ENCODE assay signal across 8 cellular contexts in the genomic region with DNA sequence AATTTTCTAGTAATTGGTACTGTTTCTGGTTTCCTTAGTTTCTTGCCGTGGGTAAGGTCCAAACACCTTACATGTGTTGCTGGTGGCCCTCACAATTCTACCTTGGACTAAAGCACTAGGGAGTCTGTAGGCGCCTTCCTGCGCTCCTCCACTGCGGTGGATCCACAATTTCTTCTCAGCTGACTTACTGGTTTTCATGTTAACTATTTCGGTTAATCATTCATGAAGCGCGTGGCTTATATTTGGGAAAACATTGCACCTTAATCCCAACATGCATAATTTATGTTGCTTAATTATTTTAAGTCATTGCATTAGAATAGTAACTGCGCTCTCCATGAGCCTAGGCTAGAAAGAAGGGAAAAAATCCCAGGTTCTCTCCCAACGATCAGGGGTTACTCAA. TPM values are rescaled to one million over a fixed set of nuclear protein-coding genes. Genes with fewer than 3 reads are reported as not detected.
A peak's percentile ranks its signal among the peaks of the same experiment; 100 is the strongest.
DNase-seq lines count a peak whose midpoint lies in the region; ATAC-seq and TF ChIP-seq lines count a peak whose summit lies in the region.

No MANE protein-coding gene starts in this region.

- H3K27me3 ChIP-seq in smooth muscle cell (ENCODE audit: low read depth) = peaks cover 23% of the 10 kb centered on the region

- H3K4me3 Mint-ChIP-seq in activated CD4-positive, alpha-beta T cell treated with anti-CD3 and anti-CD28 coated beads, Interleukin-2, amount 10 ng/mL, durations not matched to agents 24 days and 14 days = peak overlapping the region; percentile 90
- H3K4me3 Mint-ChIP-seq in activated B cell treated with CpG ODN at 0.5 μM for 24 hours = peak overlapping the region; percentile 92

- H3F3A ChIP-seq in smooth muscle cell (ENCODE audit: low read depth) = no peaks in the 10 kb centered on the region

- H3K9me3 ChIP-seq in smooth muscle cell (replicated peaks; ENCODE audit: low read depth) = no peaks in the 10 kb centered on the region

- no peak for DNase-seq in activated CD4-positive, alpha-beta T cell treated with anti-CD3 and anti-CD28 coated beads, Interleukin-2, amount 10 ng/mL, durations not matched to agents 24 days and 14 days
- no peak for DNase-seq in activated CD4-positive, alpha-beta T cell treated with anti-CD3 and anti-CD28 coated beads, Interleukin-2, amount 50 U/mL, for 4 hours
- no peak for DNase-seq in activated B cell treated with CpG ODN at 0.5 μM for 24 hours
- no peak for DNase-seq in smooth muscle cell (lab: John Stamatoyannopoulos, UW; ENCODE audit: unreplicated experiment)
- no peak for DNase-seq in AG20443 (ENCODE audit: low spot score)

- peak overlapping the region; percentile 89 for H3K4me3 ChIP-seq in iPS-11a (ENCODE audit: low read depth, low read length)
- peak overlapping the region; percentile 75 for H3K4me3 ChIP-seq in smooth muscle cell

- peak overlapping the region; percentile 98 for H3K9ac ChIP-seq in smooth muscle cell (ENCODE audit: low read depth)

- H3K27me3 Mint-ChIP-seq in activated CD4-positive, alpha-beta T cell treated with anti-CD3 and anti-CD28 coated beads, Interleukin-2, amount 10 ng/mL, durations not matched to agents 24 days and 14 days = peaks cover 34% of the 10 kb centered on the region
- peaks cover 3% of the 10 kb centered on the region for H3K27me3 Mint-ChIP-seq in activated B cell treated with CpG ODN at 0.5 μM for 24 hours

- ATAC-seq in activated B cell treated with CpG ODN at 0.5 μM for 24 hours (ENCODE audit: low read depth) = no peak
- no peak for ATAC-seq in GM21360 (IDR thresholded peaks at IDR 0.05; ENCODE audit: unreplicated experiment)
- no peak for ATAC-seq in HG03280 (IDR thresholded peaks at IDR 0.05; ENCODE audit: unreplicated experiment)

- H3K9me3 Mint-ChIP-seq in activated CD4-positive, alpha-beta T cell treated with anti-CD3 and anti-CD28 coated beads, Interleukin-2, amount 10 ng/mL, durations not matched to agents 24 days and 14 days = no peaks in the 10 kb centered on the region
- H3K9me3 Mint-ChIP-seq in activated B cell treated with CpG ODN at 0.5 μM for 24 hours = no peaks in the 10 kb centered on the region

- peaks cover 7% of the 10 kb centered on the region for H3K36me3 Mint-ChIP-seq in activated CD4-positive, alpha-beta T cell treated with anti-CD3 and anti-CD28 coated beads, Interleukin-2, amount 10 ng/mL, durations not matched to agents 24 days and 14 days (ENCODE audit: low read depth)
- peaks cover 8% of the 10 kb centered on the region for H3K36me3 Mint-ChIP-seq in activated B cell treated with CpG ODN at 0.5 μM for 24 hours (ENCODE audit: low read depth)

- H3K79me2 ChIP-seq in smooth muscle cell (ENCODE audit: low read depth) = peaks cover 39% of the 10 kb centered on the region

- no peaks in the 10 kb centered on the region for H3K36me3 ChIP-seq in smooth muscle cell (ENCODE audit: low read depth)

- peak overlapping the region; percentile 58 for H2AFZ ChIP-seq in smooth muscle cell (ENCODE audit: low read depth)

- TF ChIP-seq CTCF in activated B cell treated with CpG ODN at 0.5 μM for 24 hours (IDR thresholded peaks at IDR 0.05) (no peak), smooth muscle cell (IDR thresholded peaks at IDR 0.05; ENCODE audit: borderline replicate concordance, insufficient read depth, poor library complexity, severe bottlenecking) (no peak)

- H3K4me1 ChIP-seq in smooth muscle cell (ENCODE audit: low read depth) = peaks cover 16% of the 10 kb centered on the region

- intact Hi-C loops in activated CD4-positive, alpha-beta T cell treated with anti-CD3 and anti-CD28 coated beads, Interleukin-2, amount 10 ng/mL, durations not matched to agents 24 days and 14 days (cut with micrococcal nuclease) = loop anchor here (1.0 to 10.0 kb wide), 3 partner anchors 238 to 1432 kb away; partner anchors contain the start of genes ANKRD10, ING1 and TUBGCP3
- intact Hi-C loops in activated B cell treated with CpG ODN at 0.5 μM for 24 hours (cut with micrococcal nuclease) = loop anchor here (1.0 to 2.0 kb wide), 5 partner anchors 31 to 440 kb away; partner anchors contain the start of genes ANKRD10, ARHGEF7 and ING1

- POLR2A ChIA-PET in activated B cell treated with CpG ODN at 0.5 μM for 24 hours (lab: Charles Lee) = interaction anchor here (0.8 to 2.6 kb wide), 5 partner anchors 12 to 559 kb away, joined by 3 to 17 read pairs (median 3); no protein-coding TSS in a partner anchor

- 27% methylated on average over 9 of the region's 9 CpGs for WGBS in smooth muscle cell (ENCODE audit: low lambda C conversion rate)

- peak overlapping the region; percentile 97 for H3K27ac ChIP-seq in smooth muscle cell (ENCODE audit: low read depth)

- CTCF ChIA-PET in activated B cell treated with CpG ODN at 0.5 μM for 24 hours (lab: Charles Lee) = interaction anchor here (0.7 to 1.1 kb wide), 2 partner anchors 8 to 72 kb away, joined by 3 read pairs; no protein-coding TSS in a partner anchor

- H3K27ac Mint-ChIP-seq in activated CD4-positive, alpha-beta T cell treated with anti-CD3 and anti-CD28 coated beads, Interleukin-2, amount 10 ng/mL, durations not matched to agents 24 days and 14 days = peak overlapping the region; percentile 97
- H3K27ac Mint-ChIP-seq in activated B cell treated with CpG ODN at 0.5 μM for 24 hours = peak overlapping the region; percentile 86

- H3K4me1 Mint-ChIP-seq in activated CD4-positive, alpha-beta T cell treated with anti-CD3 and anti-CD28 coated beads, Interleukin-2, amount 10 ng/mL, durations not matched to agents 24 days and 14 days = peaks cover 22% of the 10 kb centered on the region
- peaks cover 30% of the 10 kb centered on the region for H3K4me1 Mint-ChIP-seq in activated B cell treated with CpG ODN at 0.5 μM for 24 hours

- peaks cover 17% of the 10 kb centered on the region for H4K20me1 ChIP-seq in smooth muscle cell (ENCODE audit: low read depth)

- peak overlapping the region; percentile 90 for H3K4me2 ChIP-seq in smooth muscle cell

RNA-seq across cellular contexts. Expression of gene ARHGEF7, which starts 37.7 kb away (rescaled TPM):
- total RNA-seq in activated CD4-positive, alpha-beta T cell treated with anti-CD3 and anti-CD28 coated beads, Interleukin-2, amount 10 ng/mL, durations not matched to agents 24 days and 14 days = 69.3 and 72.3 TPM in 2 replicates
- total RNA-seq in activated B cell treated with CpG ODN at 0.5 μM for 24 hours (79.8 and 95.7 TPM in 2 replicates), smooth muscle cell (21.9 and 32.4 TPM in 2 replicates)
- 13.8 and 23.6 TPM in 2 replicates for polyA plus RNA-seq in smooth muscle cell
